Comparison of ENCODE assay signal across 23 cellular contexts in the genomic region with DNA sequence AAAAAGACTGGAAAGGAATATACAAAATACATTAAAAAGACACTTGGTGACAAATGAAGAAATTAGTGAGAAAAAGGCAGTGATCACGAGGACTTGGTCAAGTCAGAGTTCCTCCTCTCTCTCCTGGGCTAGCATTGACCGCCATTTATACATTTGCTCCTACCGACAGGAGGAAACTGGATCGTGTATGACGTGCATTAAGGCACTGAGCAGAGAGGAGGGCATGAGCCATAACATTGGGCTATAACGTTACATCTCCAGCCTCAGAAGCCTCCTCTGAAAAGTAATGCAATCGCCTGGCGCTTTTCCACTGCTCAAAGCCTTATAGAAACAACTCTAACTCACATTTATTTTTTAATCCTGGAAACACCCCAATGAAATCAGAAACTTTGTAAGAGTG. TPM values are rescaled to one million over a fixed set of nuclear protein-coding genes. Genes with fewer than 3 reads are reported as not detected.
DNase-seq lines count a peak whose midpoint lies in the region; FAIRE-seq and TF ChIP-seq lines count a peak whose summit lies in the region.
"Had no signal": no experiment of that assay in that cellular context is flagged by ENCODE, and none has a peak within 500 bp of the region (broad histone marks: within the 10 kb centered on the region; RNA-seq: fewer than 3 reads in every experiment).

No MANE protein-coding gene starts in this region.

- H3K4me3 Mint-ChIP-seq in MCF 10A (ENCODE audit: unreplicated experiment) (no peak overlapping the region), astrocyte (ENCODE audit: unreplicated experiment) (no peak overlapping the region)
- H3K4me3 Mint-ChIP-seq: CD4-positive, alpha-beta T cell; IgD-negative memory B cell had no signal

- H3K4me1 Mint-ChIP-seq in MCF 10A (ENCODE audit: insufficient read depth, unreplicated experiment) (peaks cover 15% of the 10 kb centered on the region), astrocyte (ENCODE audit: low read depth, unreplicated experiment) (peaks cover 15% of the 10 kb centered on the region)
- H3K4me1 Mint-ChIP-seq: IgD-negative memory B cell had no signal

- peak overlapping the region; percentile 68 for H3K27ac Mint-ChIP-seq in MCF 10A (ENCODE audit: low read depth, unreplicated experiment)
- H3K27ac Mint-ChIP-seq in astrocyte (ENCODE audit: unreplicated experiment) = peak overlapping the region; percentile 56
- H3K27ac Mint-ChIP-seq: CD4-positive, alpha-beta T cell; IgD-negative memory B cell had no signal

- CTCF ChIA-PET in MCF 10A (lab: Yijun Ruan, JAX) = no interaction called here

- no peaks in the 10 kb centered on the region for H3K36me3 ChIP-seq in breast epithelium
- H3K36me3 ChIP-seq in astrocyte (ENCODE audit: insufficient read depth, low read length) = no peaks in the 10 kb centered on the region
- H3K36me3 ChIP-seq: BE2C, MG63, Peyer's patch had no signal

- no peaks in the 10 kb centered on the region for H3K27me3 ChIP-seq in breast epithelium
- peaks cover 4% of the 10 kb centered on the region for H3K27me3 ChIP-seq in astrocyte (ENCODE audit: insufficient read depth, low read length)
- H3K27me3 ChIP-seq: MG63, Peyer's patch had no signal

- H4K20me1 ChIP-seq in astrocyte (ENCODE audit: insufficient read depth, low read length) = no peaks in the 10 kb centered on the region

- H3K9me3 Mint-ChIP-seq in MCF 10A (ENCODE audit: unreplicated experiment) (no peaks in the 10 kb centered on the region), astrocyte (ENCODE audit: unreplicated experiment) (no peaks in the 10 kb centered on the region)
- H3K9me3 Mint-ChIP-seq: CD4-positive, alpha-beta T cell; IgD-negative memory B cell had no signal

- BruUV-seq in MCF 10A (replicated peaks; lab: Mats Ljungman, UMichigan) = no TSS peak

- H3K9me3 ChIP-seq in breast epithelium = no peaks in the 10 kb centered on the region
- no peaks in the 10 kb centered on the region for H3K9me3 ChIP-seq in astrocyte (ENCODE audit: insufficient read depth, low read depth, low read length)
- H3K9me3 ChIP-seq: BE2C, Caco-2, MG63, Peyer's patch, SK-N-SH had no signal

- H3K4me2 ChIP-seq in astrocyte (ENCODE audit: low read length) = peak overlapping the region; percentile 37
- H3K4me2 ChIP-seq: SK-N-SH had no signal

- POLR2A ChIA-PET in MCF 10A (lab: Yijun Ruan, JAX) = no interaction called here

- no peak for TF ChIP-seq POLR2A in breast epithelium (IDR thresholded peaks at IDR 0.05)

- intact Hi-C loops in MCF 10A (cut with micrococcal nuclease) (no loop called here), breast epithelium (cut with DNase I; ENCODE audit: low total_unique reads) (loop anchor here (5.0 kb wide), 1 partner anchor 1831 kb away; no protein-coding TSS in a partner anchor)

- H2AFZ ChIP-seq in astrocyte (ENCODE audit: low read depth, low read length) = no peak overlapping the region

- no peaks in the 10 kb centered on the region for H3K79me2 ChIP-seq in astrocyte (ENCODE audit: insufficient read depth, low read length)

- no peak for FAIRE-seq in astrocyte (lab: Jason Lieb, UNC)
- FAIRE-seq: A204.1, GM12892 had no signal

- H3K27ac ChIP-seq in breast epithelium = no peak overlapping the region
- no peak overlapping the region for H3K27ac ChIP-seq in astrocyte (ENCODE audit: low read depth, low read length)
- H3K27ac ChIP-seq: Peyer's patch had no signal

- no peaks in the 10 kb centered on the region for H3K4me1 ChIP-seq in breast epithelium
- H3K4me1 ChIP-seq in astrocyte (ENCODE audit: insufficient read depth, low read length) = no peaks in the 10 kb centered on the region
- H3K4me1 ChIP-seq: BE2C, Caco-2, Peyer's patch had no signal

- TF ChIP-seq CTCF in MCF 10A (IDR thresholded peaks at IDR 0.05; ENCODE audit: unreplicated experiment) (no peak), breast epithelium (IDR thresholded peaks at IDR 0.05) (no peak), astrocyte (IDR thresholded peaks at IDR 0.05; ENCODE audit: insufficient read depth, low read depth, low read length) (no peak), fibroblast of villous mesenchyme (IDR thresholded peaks at IDR 0.05; ENCODE audit: insufficient read depth, low read depth, low read length) (no peak)

- no peaks in the 10 kb centered on the region for H3K36me3 Mint-ChIP-seq in MCF 10A (ENCODE audit: insufficient read depth, unreplicated experiment)
- no peaks in the 10 kb centered on the region for H3K36me3 Mint-ChIP-seq in astrocyte (ENCODE audit: low read depth, unreplicated experiment)

- DNase-seq in MCF 10A (ENCODE audit: unreplicated experiment) = no peak
- no peak for DNase-seq in breast epithelium (ENCODE audit: low spot score in 2 of 2)
- no peak for DNase-seq in astrocyte (ENCODE audit: low read depth)
- DNase-seq in fibroblast of villous mesenchyme (ENCODE audit: low read depth) = peak; percentile 12
- DNase-seq in NCI-H774 (lab: John Stamatoyannopoulos, UW) = no peak
- DNase-seq in DMS79 treated with DMSO at 0.1 percent for 48 hours (lab: John Stamatoyannopoulos, UW) = no peak
- no peak for DNase-seq in activated gamma-delta T cell treated with Interleukin-2 at 50 U/mL for 16 hours
- DNase-seq: BE2C; Caco-2; CD4-positive, alpha-beta T cell; Karpas-422; NCI-H1048; NCI-H1436; NCI-H1930; NK-92 treated with Interleukin-12 subunit alpha and Interleukin-12 subunit beta, amount 100 ng/mL, for 24 hours; Peyer's patch; SHP77; SK-N-SH had no signal

- H3K27me3 Mint-ChIP-seq in MCF 10A (ENCODE audit: insufficient read depth, unreplicated experiment) = no peaks in the 10 kb centered on the region
- peaks cover under 1% of the 10 kb centered on the region for H3K27me3 Mint-ChIP-seq in astrocyte (ENCODE audit: low read depth, unreplicated experiment)

- H3K9ac ChIP-seq in astrocyte (ENCODE audit: low read length) = no peak overlapping the region
- H3K9ac ChIP-seq: SK-N-SH had no signal

- H3K4me3 ChIP-seq in breast epithelium (no peak overlapping the region), astrocyte (ENCODE audit: insufficient read depth, low read depth, low read length) (no peak overlapping the region), fibroblast of villous mesenchyme (ENCODE audit: low read depth, low read length) (no peak overlapping the region)
- H3K4me3 ChIP-seq: MG63, Peyer's patch had no signal

RNA-seq across cellular contexts. Expression of a gene that starts 10.5 kb away (rescaled TPM):
- total RNA-seq in MCF 10A (2022) (not detected in 2 replicates), breast epithelium (not detected), astrocyte (not detected in 2 replicates), fibroblast of villous mesenchyme (not detected in 2 replicates)
- total RNA-seq: Caco-2; CD4-positive, alpha-beta T cell; NCI-H460; Peyer's patch had no signal

RNA-seq across cellular contexts. Expression of a gene that starts 31.8 kb away (rescaled TPM):
- total RNA-seq in MCF 10A (2022) (26.8 and 31.5 TPM in 2 replicates), breast epithelium (10 to 100 TPM; 15.2 to 33.8 (median 25.2) TPM), astrocyte (15.2 and 15.9 TPM in 2 replicates), fibroblast of villous mesenchyme (26.7 and 31.5 TPM in 2 replicates)
